In genomic region chr3:69651765-69652164, GRCh38 we compare ENCODE assay signal across 23 cellular contexts.
"Had no signal": no experiment of that assay in that cellular context is flagged by ENCODE, and none has a peak within 500 bp of the region (broad histone marks: within the 10 kb centered on the region; RNA-seq: fewer than 3 reads in every experiment).

No MANE protein-coding gene starts in this region.

- H3K4me1 ChIP-seq: colonic mucosa, gastrocnemius medialis had no signal

- H3K27me3 ChIP-seq: colonic mucosa, esophagus muscularis mucosa, esophagus squamous epithelium, gastroesophageal sphincter, heart left ventricle, heart right ventricle had no signal

- H3K9me3 ChIP-seq: colonic mucosa, esophagus muscularis mucosa, esophagus squamous epithelium, gastrocnemius medialis, gastroesophageal sphincter, heart left ventricle had no signal

- H3K4me3 ChIP-seq: colonic mucosa, coronary artery, dorsolateral prefrontal cortex, esophagus muscularis mucosa, esophagus squamous epithelium, gastrocnemius medialis, gastroesophageal sphincter, heart left ventricle, heart right ventricle had no signal

- H3K36me3 ChIP-seq: colonic mucosa, esophagus muscularis mucosa, esophagus squamous epithelium, gastrocnemius medialis, gastroesophageal sphincter, heart left ventricle, heart right ventricle had no signal

- H3K27ac Mint-ChIP-seq: dendritic cell treated with granulocyte-macrophage colony-stimulating factor and Interleukin-4, amounts not matched to agents 40 ng/mL and 50 ng/mL, for 4 days; effector memory CD8-positive, alpha-beta T cell had no signal

- H3K27ac ChIP-seq: colonic mucosa, coronary artery, dorsolateral prefrontal cortex, epithelial cell of prostate, esophagus muscularis mucosa, esophagus squamous epithelium, foreskin keratinocyte, gastrocnemius medialis, gastroesophageal sphincter, heart left ventricle, heart right ventricle had no signal

- DNase-seq: colonic mucosa; cortex of kidney; dermis blood vessel endothelial cell; dorsolateral prefrontal cortex; effector CD4-positive, alpha-beta T cell; effector CD8-positive, alpha-beta T cell; effector memory CD4-positive, alpha-beta T cell; effector memory CD8-positive, alpha-beta T cell; erythroblast; esophagus squamous epithelium; foreskin fibroblast; foreskin keratinocyte; foreskin melanocyte; gastrocnemius medialis; glutamatergic neuron; head of caudate nucleus; heart left ventricle; heart right ventricle had no signal

- H3K27me3 Mint-ChIP-seq: dendritic cell treated with granulocyte-macrophage colony-stimulating factor and Interleukin-4, amounts not matched to agents 40 ng/mL and 50 ng/mL, for 4 days had no signal

- H3K9me3 Mint-ChIP-seq: dendritic cell treated with granulocyte-macrophage colony-stimulating factor and Interleukin-4, amounts not matched to agents 40 ng/mL and 50 ng/mL, for 4 days had no signal

- H3K4me3 Mint-ChIP-seq: dendritic cell treated with granulocyte-macrophage colony-stimulating factor and Interleukin-4, amounts not matched to agents 40 ng/mL and 50 ng/mL, for 4 days; effector memory CD8-positive, alpha-beta T cell had no signal
